In genomic region chr17:9924735-9925191, GRCh38 we compare ENCODE assay signal across 9 cellular contexts. TPM values are rescaled to one million over a fixed set of nuclear protein-coding genes. Genes with fewer than 3 reads are reported as not detected.
DNase-seq lines count a peak whose midpoint lies in the region; ATAC-seq and TF ChIP-seq lines count a peak whose summit lies in the region.
"Had no signal": no experiment of that assay in that cellular context is flagged by ENCODE, and none has a peak within 500 bp of the region (broad histone marks: within the 10 kb centered on the region; RNA-seq: fewer than 3 reads in every experiment).

No MANE protein-coding gene starts in this region.

- CTCF ChIA-PET in CD4-positive, alpha-beta T cell (lab: Charles Lee): interaction anchor here (0.7 to 1.2 kb wide), 3 partner anchors 9 to 18 kb away, joined by 3 read pairs; no protein-coding TSS in a partner anchor

- WGBS in right lobe of liver (ENCODE audit: insufficient coverage, low coverage, low lambda C conversion rate, missing lambda C conversion rate): 19% methylated on average over 6 of the region's 6 CpGs
- WGBS in upper lobe of left lung, 2 donors: 13 to 26% methylated on average over 6 of the region's 6 CpGs

- POLR2A ChIA-PET in CD4-positive, alpha-beta T cell (lab: Charles Lee): no interaction called here

- H3K4me3 Mint-ChIP-seq in CD4-positive, alpha-beta T cell: no peak overlapping the region

- H3K4me1 Mint-ChIP-seq in CD4-positive, alpha-beta T cell (ENCODE audit: low read depth): no peaks in the 10 kb centered on the region

- no peak for TF ChIP-seq EP300 in upper lobe of left lung (IDR thresholded peaks at IDR 0.05)

- ATAC-seq in CD4-positive, alpha-beta T cell (ENCODE audit: poor library complexity): no peak
- ATAC-seq in right lobe of liver (peak; percentile 81 to 93 (median 83)), upper lobe of left lung (ENCODE audit: low FRiP score in 2 of 2) (peak; percentile 65 to 80)

- H3K4me3 ChIP-seq in right lobe of liver (no peak overlapping the region), upper lobe of left lung (no peak overlapping the region)
- H3K4me3 ChIP-seq: SJSA1 had no signal

- intact Hi-C loops in CD4-positive, alpha-beta T cell (cut with DNase I, micrococcal nuclease): loop anchor here (2.0 to 5.0 kb wide), 3 partner anchors 302 to 694 kb away; no protein-coding TSS in a partner anchor
- intact Hi-C loops in right lobe of liver (cut with DNase I): no loop called here

- no peaks in the 10 kb centered on the region for H3K9me3 Mint-ChIP-seq in CD4-positive, alpha-beta T cell

- no peaks in the 10 kb centered on the region for H3K27me3 ChIP-seq in CD4-positive, alpha-beta T cell (ENCODE audit: control insufficient read depth, insufficient read depth, low read length)
- H3K27me3 ChIP-seq in right lobe of liver (no peaks in the 10 kb centered on the region), upper lobe of left lung (no peaks in the 10 kb centered on the region)
- H3K27me3 ChIP-seq: SJSA1 had no signal

- no peak overlapping the region for H3K27ac Mint-ChIP-seq in CD4-positive, alpha-beta T cell

- H3K27me3 Mint-ChIP-seq in CD4-positive, alpha-beta T cell: no peaks in the 10 kb centered on the region

- H3K36me3 ChIP-seq in right lobe of liver: no peaks in the 10 kb centered on the region
- peaks cover 0 to 20% (median 0%) of the 10 kb centered on the region in 4 donors for H3K36me3 ChIP-seq in upper lobe of left lung
- H3K36me3 ChIP-seq: SJSA1 had no signal

- H3K4me1 ChIP-seq in right lobe of liver (no peaks in the 10 kb centered on the region), upper lobe of left lung (peaks cover 0 to 4% (median 0%) of the 10 kb centered on the region in 4 donors)

- no peaks in the 10 kb centered on the region for H3K9me3 ChIP-seq in CD4-positive, alpha-beta T cell (ENCODE audit: control insufficient read depth, low read length)
- H3K9me3 ChIP-seq in right lobe of liver (no peaks in the 10 kb centered on the region), upper lobe of left lung (no peaks in the 10 kb centered on the region)
- H3K9me3 ChIP-seq: SJSA1 had no signal

- H3K27ac ChIP-seq in CD4-positive, alpha-beta T cell (ENCODE audit: low read depth, low read length): no peak overlapping the region
- H3K27ac ChIP-seq in right lobe of liver (no peak overlapping the region), upper lobe of left lung (no peak overlapping the region)
- H3K27ac ChIP-seq: SJSA1 had no signal

- no peak for TF ChIP-seq POLR2A in right lobe of liver (IDR thresholded peaks at IDR 0.05)
- TF ChIP-seq POLR2A in upper lobe of left lung (IDR thresholded peaks at IDR 0.05): no peak

- peak; percentile 61 for TF ChIP-seq CTCF in CD4-positive, alpha-beta T cell (IDR thresholded peaks at IDR 0.05)
- peak; percentile 70 to 87 (median 78) for TF ChIP-seq CTCF in right lobe of liver (IDR thresholded peaks at IDR 0.05)
- TF ChIP-seq CTCF in upper lobe of left lung (IDR thresholded peaks at IDR 0.05): peak; percentile 68 to 83 (median 80)

- DNase-seq in CD4-positive, alpha-beta T cell: no peak
- peak; percentile 30 for DNase-seq in GM19238 (ENCODE audit: insufficient read length, low spot score)
- peak; percentile 77 for DNase-seq in LoVo (ENCODE audit: low spot score)
- peak; percentile 38 for DNase-seq in SIG-M5 (lab: John Stamatoyannopoulos, UW)
- peak; percentile 64 for DNase-seq in dermis blood vessel endothelial cell
- DNase-seq in right lobe of liver: no peak
- no peak for DNase-seq in upper lobe of left lung
- DNase-seq in NCI-H187 treated with DMSO at 0.1 percent for 48 hours (lab: John Stamatoyannopoulos, UW): no peak

- no peaks in the 10 kb centered on the region for H3K36me3 Mint-ChIP-seq in CD4-positive, alpha-beta T cell (ENCODE audit: low read depth)

RNA-seq across cellular contexts. Expression of gene RCVRN, which starts 19.7 kb away (rescaled TPM):
- not detected for total RNA-seq in CD4-positive, alpha-beta T cell
- not detected in 2 replicates for total RNA-seq in dermis blood vessel endothelial cell
- not detected for total RNA-seq in right lobe of liver
- 1 to 10 TPM in 1 of 6 donors, under 1 TPM in 3, not detected in 2; 0.10 to 6.9 (median 0.27) TPM for total RNA-seq in upper lobe of left lung

Comparison
In these comparisons a context has a peak if more than half of its experiments do, and no peak if none do; other contexts are left out.
1. DNase-seq: peak in GM19238 (single experiment), LoVo (single experiment), SIG-M5 (single experiment) and dermis blood vessel endothelial cell (single experiment); none in CD4-positive, alpha-beta T cell (0 of 10), right lobe of liver (0 of 3), upper lobe of left lung (0 of 2) and NCI-H187 treated with DMSO at 0.1 percent for 48 hours (single experiment).
2. intact Hi-C loops: an anchor here in CD4-positive, alpha-beta T cell (2.0 to 5.0 kb wide); none called in right lobe of liver.
3. Peak in every context shown above with its lines, with median percentiles within 50 percentile points of each other: CTCF ChIP-seq.